10 cellular contexts compared by ENCODE assay signal in the genomic region with DNA sequence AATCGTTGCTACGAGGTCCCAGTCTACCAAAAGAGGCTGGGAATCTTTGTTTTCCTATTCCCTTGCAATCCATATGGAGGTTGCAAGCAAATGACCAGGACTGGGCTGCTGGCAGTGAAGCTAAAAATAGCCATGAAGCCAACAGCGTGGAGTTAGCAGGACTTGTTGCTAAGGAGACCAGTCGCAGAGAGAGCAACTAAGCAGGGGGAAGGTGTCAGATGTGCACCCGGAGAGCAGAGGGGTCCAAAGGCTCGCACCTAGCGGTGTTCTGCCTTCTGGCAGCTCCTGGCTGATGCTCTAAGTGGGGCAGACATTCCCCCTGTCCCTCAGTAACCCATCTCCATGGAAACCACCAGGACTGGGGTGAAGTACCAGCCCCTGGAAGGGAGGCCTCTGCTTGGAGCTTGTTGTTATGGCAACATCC.
A peak's percentile ranks its signal among the peaks of the same experiment; 100 is the strongest.
DNase-seq lines count a peak whose midpoint lies in the region; ATAC-seq and TF ChIP-seq lines count a peak whose summit lies in the region.
"Had no signal": no experiment of that assay in that cellular context is flagged by ENCODE, and none has a peak within 500 bp of the region (broad histone marks: within the 10 kb centered on the region; RNA-seq: fewer than 3 reads in every experiment).

No MANE protein-coding gene starts in this region.

- H3K36me3 Mint-ChIP-seq in natural killer cell treated with Interleukin-12 subunit alpha and Interleukin-12 subunit beta and Interleukin-15 and Interleukin-18, amount 100 ng/mL, for 72 hours = no peaks in the 10 kb centered on the region

- WGBS in gastroesophageal sphincter (ENCODE audit: low coverage in 1 of 2), 2 donors = 17 to 40% methylated on average over 1 to 5 of the region's 7 CpGs

- H3K9ac ChIP-seq in rectal smooth muscle tissue (ENCODE audit: low read length) = no peak overlapping the region

- TF ChIP-seq CTCF in gastroesophageal sphincter (IDR thresholded peaks at IDR 0.05) = no peak

- no peaks in the 10 kb centered on the region for H3K27me3 Mint-ChIP-seq in natural killer cell treated with Interleukin-12 subunit alpha and Interleukin-12 subunit beta and Interleukin-15 and Interleukin-18, amount 100 ng/mL, for 72 hours

- H3K4me3 ChIP-seq in gastroesophageal sphincter (no peak overlapping the region), rectal smooth muscle tissue (ENCODE audit: low read length) (no peak overlapping the region)
- no peak overlapping the region for H3K4me3 ChIP-seq in effector memory CD4-positive, alpha-beta T cell (ENCODE audit: insufficient read depth, low read depth, low read length, poor library complexity, severe bottlenecking)

- H3K4me1 Mint-ChIP-seq in natural killer cell treated with Interleukin-12 subunit alpha and Interleukin-12 subunit beta and Interleukin-15 and Interleukin-18, amount 100 ng/mL, for 72 hours (ENCODE audit: low read depth in 2 of 2) = peaks cover 4 to 11% of the 10 kb centered on the region in 2 donors

- no peaks in the 10 kb centered on the region for H3K9me3 ChIP-seq in gastroesophageal sphincter
- H3K9me3 ChIP-seq in effector memory CD4-positive, alpha-beta T cell (ENCODE audit: control insufficient read depth, low read length) = no peaks in the 10 kb centered on the region

- no peaks in the 10 kb centered on the region for H3K9me3 Mint-ChIP-seq in natural killer cell treated with Interleukin-12 subunit alpha and Interleukin-12 subunit beta and Interleukin-15 and Interleukin-18, amount 100 ng/mL, for 72 hours

- H3K36me3 ChIP-seq in gastroesophageal sphincter (peaks cover 0 to 51% of the 10 kb centered on the region in 2 donors), rectal smooth muscle tissue (ENCODE audit: control insufficient read depth, insufficient read depth, low read length) (no peaks in the 10 kb centered on the region)
- peaks cover 28% of the 10 kb centered on the region for H3K36me3 ChIP-seq in effector memory CD4-positive, alpha-beta T cell (ENCODE audit: control insufficient read depth, insufficient read depth, low read length)

- no peak overlapping the region for H3K27ac Mint-ChIP-seq in natural killer cell treated with Interleukin-12 subunit alpha and Interleukin-12 subunit beta and Interleukin-15 and Interleukin-18, amount 100 ng/mL, for 72 hours

- H3K4me1 ChIP-seq in gastroesophageal sphincter (peaks cover 3 to 54% (median 15%) of the 10 kb centered on the region in 3 donors), rectal smooth muscle tissue (ENCODE audit: control insufficient read depth, insufficient read depth, low read length) (peaks cover 17% of the 10 kb centered on the region)
- no peaks in the 10 kb centered on the region for H3K4me1 ChIP-seq in effector memory CD4-positive, alpha-beta T cell (ENCODE audit: control insufficient read depth, insufficient read depth, low read length, poor library complexity, severe bottlenecking)

- DNase-seq in EH (ENCODE audit: low read depth) (peak; percentile 84), RPMI7951 (ENCODE audit: low read depth) (peak; percentile 48), ureter (ENCODE audit: low spot score) (no peak)
- no peak for DNase-seq in activated effector memory CD4-positive, alpha-beta T cell treated with anti-CD3 and anti-CD28 coated beads, Interleukin-2, amount 50 U/mL, for 16 hours
- DNase-seq in natural killer cell treated with Interleukin-12 subunit alpha and Interleukin-12 subunit beta and Interleukin-15 and Interleukin-18, amount 100 ng/mL, for 72 hours (ENCODE audit: low spot score) = no peak
- DNase-seq in effector memory CD4-positive, alpha-beta T cell = no peak
- DNase-seq: activated CD4-positive, alpha-beta T cell treated with anti-CD3 and anti-CD28 coated beads for 1 hour; stimulated activated naive CD4-positive, alpha-beta T cell treated with Interleukin-2 at 50 U/mL for 16 hours had no signal

- H3K27me3 ChIP-seq in gastroesophageal sphincter (no peaks in the 10 kb centered on the region), rectal smooth muscle tissue (ENCODE audit: control insufficient read depth, insufficient read depth, low read length) (no peaks in the 10 kb centered on the region)
- H3K27me3 ChIP-seq in effector memory CD4-positive, alpha-beta T cell (replicated peaks; ENCODE audit: control insufficient read depth, insufficient read depth, low read length, poor library complexity, severe bottlenecking) = no peaks in the 10 kb centered on the region

- no peak for TF ChIP-seq EP300 in gastroesophageal sphincter (IDR thresholded peaks at IDR 0.05)

- peak overlapping the region; percentile 25 to 78 (median 66) for H3K27ac ChIP-seq in gastroesophageal sphincter
- peak overlapping the region; percentile 65 for H3K27ac ChIP-seq in rectal smooth muscle tissue (ENCODE audit: low read depth, low read length)
- no peak overlapping the region for H3K27ac ChIP-seq in effector memory CD4-positive, alpha-beta T cell (ENCODE audit: insufficient read depth, low read length, poor library complexity, severe bottlenecking)

- no peak overlapping the region for H3K4me3 Mint-ChIP-seq in natural killer cell treated with Interleukin-12 subunit alpha and Interleukin-12 subunit beta and Interleukin-15 and Interleukin-18, amount 100 ng/mL, for 72 hours

- peak; percentile 60 for ATAC-seq in gastroesophageal sphincter
- no peak for ATAC-seq in natural killer cell treated with Interleukin-12 subunit alpha and Interleukin-12 subunit beta and Interleukin-15 and Interleukin-18, amount 100 ng/mL, for 72 hours

- no peak for TF ChIP-seq POLR2A in gastroesophageal sphincter (IDR thresholded peaks at IDR 0.05)

Comparison
In these comparisons a context has a peak if more than half of its experiments do, and no peak if none do; other contexts are left out.
1. DNase-seq: peak in EH (single experiment) and RPMI7951 (single experiment); none in activated effector memory CD4-positive, alpha-beta T cell treated with anti-CD3 and anti-CD28 coated beads, Interleukin-2, amount 50 U/mL, for 16 hours (single experiment), natural killer cell treated with Interleukin-12 subunit alpha and Interleukin-12 subunit beta and Interleukin-15 and Interleukin-18, amount 100 ng/mL, for 72 hours (single experiment), ureter (single experiment) and effector memory CD4-positive, alpha-beta T cell (0 of 3).